In genomic region chr12:63668028-63668799, GRCh38 we compare ENCODE assay signal across 8 cellular contexts. TPM values are rescaled to one million over a fixed set of nuclear protein-coding genes. Genes with fewer than 3 reads are reported as not detected.
A peak's percentile ranks its signal among the peaks of the same experiment; 100 is the strongest.
DNase-seq lines count a peak whose midpoint lies in the region; ATAC-seq and TF ChIP-seq lines count a peak whose summit lies in the region.

Gene DPY19L2, minus strand, starts transcription at chr12:63668493. Its CDS starts 100 bp downstream, at chr12:63668393.

- WGBS in stomach, 5 donors: 0 to 3% (median 1%) methylated on average over 9 to 56 of the region's 56 CpGs

- H3K27ac Mint-ChIP-seq in natural killer cell treated with Interleukin-12 subunit alpha and Interleukin-12 subunit beta and Interleukin-15 and Interleukin-18, amount 100 ng/mL, for 72 hours: no peak within 1 kb of the TSS
- no peak within 1 kb of the TSS for H3K27ac Mint-ChIP-seq in Caco-2 (ENCODE audit: unreplicated experiment)

- peaks cover 0 to 15% (median 12%) of the 10 kb centered on the region in 4 donors for H3K4me1 ChIP-seq in stomach
- no peaks in the 10 kb centered on the region for H3K4me1 ChIP-seq in Caco-2

- TF ChIP-seq EP300 in stomach (IDR thresholded peaks at IDR 0.05): no peak

- H3K36me3 ChIP-seq in stomach (no peaks in the 10 kb centered on the region), Caco-2 (ENCODE audit: control insufficient read depth, insufficient read depth, low read length) (no peaks in the 10 kb centered on the region)

- POLR2A ChIA-PET in Caco-2 (lab: Charles Lee): no interaction called here

- CTCF ChIA-PET in Caco-2 (lab: Charles Lee): no interaction called here

- H3K9me3 ChIP-seq in stomach: no peaks in the 10 kb centered on the region
- H3K9me3 ChIP-seq in Caco-2: no peaks in the 10 kb centered on the region

- peak; percentile 92 for ATAC-seq in HG03159 (IDR thresholded peaks at IDR 0.05; ENCODE audit: unreplicated experiment)
- ATAC-seq in natural killer cell treated with Interleukin-12 subunit alpha and Interleukin-12 subunit beta and Interleukin-15 and Interleukin-18, amount 100 ng/mL, for 72 hours: peak; percentile 63 to 65

- TF ChIP-seq CTCF in GM13977 (IDR thresholded peaks at IDR 0.05; ENCODE audit: extremely low read depth, insufficient read depth, missing control alignments): no peak
- TF ChIP-seq CTCF in foreskin fibroblast (IDR thresholded peaks at IDR 0.05; ENCODE audit: low read depth, low read length): no peak
- no peak for TF ChIP-seq CTCF in stomach (IDR thresholded peaks at IDR 0.05)
- no peak for TF ChIP-seq CTCF in Caco-2 (IDR thresholded peaks at IDR 0.05; ENCODE audit: insufficient read depth in 1 of 2, low read depth in 1 of 2, low read length in 1 of 2, severe bottlenecking in 1 of 2, unreplicated experiment in 1 of 2)

- intact Hi-C loops in stomach (cut with DNase I; ENCODE audit: low total_unique reads): no loop called here
- intact Hi-C loops in Caco-2 (cut with micrococcal nuclease; ENCODE audit: unreplicated experiment): loop anchor here (10.0 kb wide), 1 partner anchor 563 kb away; no protein-coding TSS in a partner anchor

- no peaks in the 10 kb centered on the region for H3K9me3 Mint-ChIP-seq in natural killer cell treated with Interleukin-12 subunit alpha and Interleukin-12 subunit beta and Interleukin-15 and Interleukin-18, amount 100 ng/mL, for 72 hours
- no peaks in the 10 kb centered on the region for H3K9me3 Mint-ChIP-seq in Caco-2 (ENCODE audit: unreplicated experiment)

- no TSS peak for BruUV-seq in Caco-2 (replicated peaks; lab: Mats Ljungman, UMichigan)

- H3K27me3 ChIP-seq in stomach (peaks cover 0 to 18% (median 11%) of the 10 kb centered on the region in 3 donors), Caco-2 (replicated peaks; ENCODE audit: control insufficient read depth, insufficient read depth, low read length) (no peaks in the 10 kb centered on the region)

- H3K27me3 Mint-ChIP-seq in natural killer cell treated with Interleukin-12 subunit alpha and Interleukin-12 subunit beta and Interleukin-15 and Interleukin-18, amount 100 ng/mL, for 72 hours: peaks cover 19 to 21% of the 10 kb centered on the region in 2 donors
- H3K27me3 Mint-ChIP-seq in Caco-2 (ENCODE audit: insufficient read depth, unreplicated experiment): peaks cover 9% of the 10 kb centered on the region

- peak; percentile 24 for DNase-seq in GM13977 (ENCODE audit: low spot score)
- DNase-seq in NCI-H748 (lab: John Stamatoyannopoulos, UW; ENCODE audit: unreplicated experiment): peak; percentile 96
- peak; percentile 35 for DNase-seq in activated gamma-delta T cell treated with Interleukin-2 at 50 U/mL for 16 hours
- peak; percentile 57 to 89 for DNase-seq in foreskin fibroblast
- no peak for DNase-seq in natural killer cell treated with Interleukin-12 subunit alpha and Interleukin-12 subunit beta and Interleukin-15 and Interleukin-18, amount 100 ng/mL, for 72 hours (ENCODE audit: low spot score)
- DNase-seq in stomach: peak; percentile 43
- no peak for DNase-seq in Caco-2

- no peaks in the 10 kb centered on the region for H3K4me1 Mint-ChIP-seq in natural killer cell treated with Interleukin-12 subunit alpha and Interleukin-12 subunit beta and Interleukin-15 and Interleukin-18, amount 100 ng/mL, for 72 hours (ENCODE audit: low read depth in 2 of 2)
- H3K4me1 Mint-ChIP-seq in Caco-2 (ENCODE audit: low read depth, unreplicated experiment): no peaks in the 10 kb centered on the region

- peak within 1 kb of the TSS; percentile 32 to 90 (median 70) for H3K27ac ChIP-seq in stomach

- peak within 1 kb of the TSS; percentile 76 to 96 for H3K4me3 ChIP-seq in foreskin fibroblast (ENCODE audit: low read depth in 1 of 2, low read length in 2 of 2)
- peak within 1 kb of the TSS; percentile 64 to 66 (median 64) for H3K4me3 ChIP-seq in stomach
- H3K4me3 ChIP-seq in Caco-2 (ENCODE audit: low read depth, low read length): no peak within 1 kb of the TSS

- TF ChIP-seq POLR2A in stomach (IDR thresholded peaks at IDR 0.05): no peak

- peak within 1 kb of the TSS; percentile 4 for H3K4me3 Mint-ChIP-seq in natural killer cell treated with Interleukin-12 subunit alpha and Interleukin-12 subunit beta and Interleukin-15 and Interleukin-18, amount 100 ng/mL, for 72 hours
- no peak within 1 kb of the TSS for H3K4me3 Mint-ChIP-seq in Caco-2 (ENCODE audit: unreplicated experiment)

- H3K36me3 Mint-ChIP-seq in natural killer cell treated with Interleukin-12 subunit alpha and Interleukin-12 subunit beta and Interleukin-15 and Interleukin-18, amount 100 ng/mL, for 72 hours: no peaks in the 10 kb centered on the region
- no peaks in the 10 kb centered on the region for H3K36me3 Mint-ChIP-seq in Caco-2 (ENCODE audit: insufficient read depth, unreplicated experiment)

- in situ Hi-C loops in GM13977 (cut with MboI; ENCODE audit: low pct_unique_long_range_greater_than_20kb, low sequenced_read_pairs, unreplicated experiment): no loop called here

RNA-seq across cellular contexts. Expression of gene DPY19L2, which starts in this region (rescaled TPM):
- total RNA-seq in natural killer cell treated with Interleukin-12 subunit alpha and Interleukin-12 subunit beta and Interleukin-15 and Interleukin-18, amount 100 ng/mL, for 72 hours: 1 to 10 TPM in 1 of 2 donors, under 1 TPM in 1; 0.64 to 1.5 TPM
- total RNA-seq in stomach (10 to 100 TPM in 3 of 5 donors, 1 to 10 TPM in 2; 4.5 to 39.5 (median 10.7) TPM), Caco-2 (2022) (not detected in 2 replicates)
- 1 to 10 TPM in 1 of 3 donors, under 1 TPM in 2; 0.46 to 5.2 (median 0.75) TPM for polyA plus RNA-seq in stomach

Comparison
In these comparisons a context has a peak if more than half of its experiments do, and no peak if none do; other contexts are left out.
1. DNase-seq: peak in GM13977 (single experiment), NCI-H748 (single experiment), activated gamma-delta T cell treated with Interleukin-2 at 50 U/mL for 16 hours (single experiment), foreskin fibroblast (2 of 2) and stomach (single experiment); none in natural killer cell treated with Interleukin-12 subunit alpha and Interleukin-12 subunit beta and Interleukin-15 and Interleukin-18, amount 100 ng/mL, for 72 hours (single experiment) and Caco-2 (0 of 2).